In the genomic region with DNA sequence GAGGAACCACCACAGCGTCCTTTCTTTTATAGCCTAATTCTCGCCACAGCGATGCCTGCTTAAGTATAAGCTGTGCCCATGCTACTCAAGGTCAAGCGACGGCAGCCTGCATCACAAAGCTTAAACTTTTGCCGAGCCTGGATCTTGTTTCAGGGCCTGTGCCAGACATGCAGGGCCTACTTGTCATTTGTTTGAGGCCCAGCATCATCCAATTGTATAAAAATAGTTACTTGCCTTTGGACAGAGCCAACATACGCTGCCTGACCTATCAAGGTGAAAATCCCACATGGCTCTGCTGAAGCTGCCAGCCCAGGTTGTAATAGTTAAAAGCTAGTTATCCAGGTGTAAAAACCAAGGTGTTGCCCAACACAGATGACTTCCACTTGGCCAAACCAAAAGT, we compare ENCODE assay signal across 15 cellular contexts.
DNase-seq lines count a peak whose midpoint lies in the region; ATAC-seq and TF ChIP-seq lines count a peak whose summit lies in the region.
"Had no signal": no experiment of that assay in that cellular context is flagged by ENCODE, and none has a peak within 500 bp of the region (broad histone marks: within the 10 kb centered on the region; RNA-seq: fewer than 3 reads in every experiment).

No MANE protein-coding gene starts in this region.

- peaks cover 43% of the 10 kb centered on the region for H3K36me3 Mint-ChIP-seq in stimulated activated naive CD8-positive, alpha-beta T cell treated with anti-CD3 and anti-CD28 coated beads, Interleukin-15, Interleukin-2, amounts not matched to agents 100 ng/mL and 50 ng/mL, for 24 hours (ENCODE audit: low read depth)
- H3K36me3 Mint-ChIP-seq in activated naive CD8-positive, alpha-beta T cell = peaks cover 9% of the 10 kb centered on the region
- H3K36me3 Mint-ChIP-seq in Caco-2 (ENCODE audit: insufficient read depth, unreplicated experiment) = peaks cover 12% of the 10 kb centered on the region

- ATAC-seq in stimulated activated naive CD8-positive, alpha-beta T cell treated with anti-CD3 and anti-CD28 coated beads, Interleukin-15, amount 100 ng/mL, for 72 hours = no peak
- ATAC-seq in HG03469 (IDR thresholded peaks at IDR 0.05; ENCODE audit: unreplicated experiment) = no peak

- no peaks in the 10 kb centered on the region for H3K27me3 Mint-ChIP-seq in stimulated activated naive CD8-positive, alpha-beta T cell treated with anti-CD3 and anti-CD28 coated beads, Interleukin-15, Interleukin-2, amounts not matched to agents 100 ng/mL and 50 ng/mL, for 24 hours
- no peaks in the 10 kb centered on the region for H3K27me3 Mint-ChIP-seq in stimulated activated naive CD8-positive, alpha-beta T cell treated with anti-CD3 and anti-CD28 coated beads, Interleukin-15, amount 100 ng/mL, for 72 hours
- H3K27me3 Mint-ChIP-seq in activated naive CD8-positive, alpha-beta T cell = no peaks in the 10 kb centered on the region
- H3K27me3 Mint-ChIP-seq in Caco-2 (ENCODE audit: insufficient read depth, unreplicated experiment) = no peaks in the 10 kb centered on the region

- BruUV-seq in Caco-2 (replicated peaks; lab: Mats Ljungman, UMichigan) = no TSS peak

- H3K27me3 ChIP-seq in muscle layer of colon (ENCODE audit: control insufficient read depth in 1 of 2, insufficient read depth in 2 of 2, low read length in 2 of 2) (no peaks in the 10 kb centered on the region), Caco-2 (replicated peaks; ENCODE audit: control insufficient read depth, insufficient read depth, low read length) (no peaks in the 10 kb centered on the region)

- no peak for DNase-seq in stimulated activated naive CD8-positive, alpha-beta T cell treated with anti-CD3 and anti-CD28 coated beads, Interleukin-15, amount 100 ng/mL, for 72 hours
- DNase-seq in Caco-2 (no peak), HK-2 (ENCODE audit: unreplicated experiment) (no peak), pons (ENCODE audit: low spot score) (no peak)
- DNase-seq: cortex of kidney; DMS153; mesenchymal stem cell; NK-92 treated with Interleukin-12 subunit alpha and Interleukin-12 subunit beta, amount 100 ng/mL, for 24 hours; T1000 had no signal

- no peak overlapping the region for H3K9ac ChIP-seq in muscle layer of colon (ENCODE audit: low read length)

- TF ChIP-seq CTCF in Caco-2 (IDR thresholded peaks at IDR 0.05; ENCODE audit: insufficient read depth in 1 of 2, low read depth in 1 of 2, low read length in 1 of 2, severe bottlenecking in 1 of 2, unreplicated experiment in 1 of 2) = no peak

- H3K4me1 ChIP-seq in muscle layer of colon (ENCODE audit: insufficient read depth, low read length) = peaks cover 32% of the 10 kb centered on the region
- H3K4me1 ChIP-seq in Caco-2 = peaks cover 48% of the 10 kb centered on the region

- H3K9me3 ChIP-seq in muscle layer of colon (ENCODE audit: low read length) (no peaks in the 10 kb centered on the region), Caco-2 (no peaks in the 10 kb centered on the region)

- H3K27ac ChIP-seq in muscle layer of colon (ENCODE audit: low read depth, low read length) = peak overlapping the region; percentile 17

- H3K4me3 Mint-ChIP-seq in stimulated activated naive CD8-positive, alpha-beta T cell treated with anti-CD3 and anti-CD28 coated beads, Interleukin-15, Interleukin-2, amounts not matched to agents 100 ng/mL and 50 ng/mL, for 24 hours = no peak overlapping the region
- H3K4me3 Mint-ChIP-seq in stimulated activated naive CD8-positive, alpha-beta T cell treated with anti-CD3 and anti-CD28 coated beads, Interleukin-15, amount 100 ng/mL, for 72 hours = peak overlapping the region in 1 of 2 donors; percentile 4
- H3K4me3 Mint-ChIP-seq in activated naive CD8-positive, alpha-beta T cell = peak overlapping the region; percentile 11
- no peak overlapping the region for H3K4me3 Mint-ChIP-seq in Caco-2 (ENCODE audit: unreplicated experiment)
- H3K4me3 Mint-ChIP-seq: activated T-helper 1 cell treated with anti-CD3 and anti-CD28 coated beads, Interleukin-12 subunit alpha, Interleukin-12 subunit beta, Interleukin-2, Interleukin-4 antibody, amounts not matched to agents 30 ng/mL and 10 ng/mL and 1 ng/mL, durations not matched to agents 14 hours and 24 hours and 36 hours; stimulated activated effector memory CD8-positive, alpha-beta T cell treated with anti-CD3 and anti-CD28 coated beads, Interleukin-12 subunit alpha, Interleukin-12 subunit beta, amount 100 ng/mL, for 72 hours had no signal

- no peaks in the 10 kb centered on the region for H3K9me3 Mint-ChIP-seq in stimulated activated naive CD8-positive, alpha-beta T cell treated with anti-CD3 and anti-CD28 coated beads, Interleukin-15, Interleukin-2, amounts not matched to agents 100 ng/mL and 50 ng/mL, for 24 hours
- H3K9me3 Mint-ChIP-seq in stimulated activated naive CD8-positive, alpha-beta T cell treated with anti-CD3 and anti-CD28 coated beads, Interleukin-15, amount 100 ng/mL, for 72 hours = no peaks in the 10 kb centered on the region
- H3K9me3 Mint-ChIP-seq in activated naive CD8-positive, alpha-beta T cell (ENCODE audit: low read depth) = no peaks in the 10 kb centered on the region
- no peaks in the 10 kb centered on the region for H3K9me3 Mint-ChIP-seq in Caco-2 (ENCODE audit: unreplicated experiment)
- H3K9me3 Mint-ChIP-seq: activated T-helper 1 cell treated with anti-CD3 and anti-CD28 coated beads, Interleukin-12 subunit alpha, Interleukin-12 subunit beta, Interleukin-2, Interleukin-4 antibody, amounts not matched to agents 30 ng/mL and 10 ng/mL and 1 ng/mL, durations not matched to agents 14 hours and 24 hours and 36 hours; stimulated activated effector memory CD8-positive, alpha-beta T cell treated with anti-CD3 and anti-CD28 coated beads, Interleukin-12 subunit alpha, Interleukin-12 subunit beta, amount 100 ng/mL, for 72 hours had no signal

- intact Hi-C loops in Caco-2 (cut with micrococcal nuclease; ENCODE audit: unreplicated experiment) = loop anchor here (10.0 kb wide), 1 partner anchor 338 kb away; no protein-coding TSS in a partner anchor

- CTCF ChIA-PET in Caco-2 (lab: Charles Lee) = interaction anchor here (1.6 to 2.1 kb wide), 2 partner anchors 9 to 42 kb away, joined by 3 to 15 read pairs; no protein-coding TSS in a partner anchor

- peaks cover 97% of the 10 kb centered on the region for H3K4me1 Mint-ChIP-seq in stimulated activated naive CD8-positive, alpha-beta T cell treated with anti-CD3 and anti-CD28 coated beads, Interleukin-15, Interleukin-2, amounts not matched to agents 100 ng/mL and 50 ng/mL, for 24 hours (ENCODE audit: low read depth)
- peaks cover 95% of the 10 kb centered on the region for H3K4me1 Mint-ChIP-seq in stimulated activated naive CD8-positive, alpha-beta T cell treated with anti-CD3 and anti-CD28 coated beads, Interleukin-15, amount 100 ng/mL, for 72 hours
- H3K4me1 Mint-ChIP-seq in activated naive CD8-positive, alpha-beta T cell (ENCODE audit: low read depth) = peaks cover 80% of the 10 kb centered on the region
- H3K4me1 Mint-ChIP-seq in Caco-2 (ENCODE audit: low read depth, unreplicated experiment) = peaks cover 8% of the 10 kb centered on the region

- POLR2A ChIA-PET in Caco-2 (lab: Charles Lee) = no interaction called here

- H3K36me3 ChIP-seq in muscle layer of colon (ENCODE audit: insufficient read depth, low read length) (no peaks in the 10 kb centered on the region), Caco-2 (ENCODE audit: control insufficient read depth, insufficient read depth, low read length) (no peaks in the 10 kb centered on the region)

- no peak overlapping the region for H3K4me3 ChIP-seq in muscle layer of colon (ENCODE audit: low read depth in 1 of 2, low read length in 2 of 2)
- no peak overlapping the region for H3K4me3 ChIP-seq in Caco-2 (ENCODE audit: low read depth, low read length)

- H3K27ac Mint-ChIP-seq in stimulated activated naive CD8-positive, alpha-beta T cell treated with anti-CD3 and anti-CD28 coated beads, Interleukin-15, Interleukin-2, amounts not matched to agents 100 ng/mL and 50 ng/mL, for 24 hours = peak overlapping the region; percentile 73
- H3K27ac Mint-ChIP-seq in stimulated activated naive CD8-positive, alpha-beta T cell treated with anti-CD3 and anti-CD28 coated beads, Interleukin-15, amount 100 ng/mL, for 72 hours = peak overlapping the region in 1 of 2 donors; percentile 57
- H3K27ac Mint-ChIP-seq in activated naive CD8-positive, alpha-beta T cell = peak overlapping the region; percentile 73
- no peak overlapping the region for H3K27ac Mint-ChIP-seq in Caco-2 (ENCODE audit: unreplicated experiment)
- H3K27ac Mint-ChIP-seq: activated T-helper 1 cell treated with anti-CD3 and anti-CD28 coated beads, Interleukin-12 subunit alpha, Interleukin-12 subunit beta, Interleukin-2, Interleukin-4 antibody, amounts not matched to agents 30 ng/mL and 10 ng/mL and 1 ng/mL, durations not matched to agents 14 hours and 24 hours and 36 hours; stimulated activated effector memory CD8-positive, alpha-beta T cell treated with anti-CD3 and anti-CD28 coated beads, Interleukin-12 subunit alpha, Interleukin-12 subunit beta, amount 100 ng/mL, for 72 hours had no signal
